ENCODE assay signal across 1 cellular context in the genomic region with DNA sequence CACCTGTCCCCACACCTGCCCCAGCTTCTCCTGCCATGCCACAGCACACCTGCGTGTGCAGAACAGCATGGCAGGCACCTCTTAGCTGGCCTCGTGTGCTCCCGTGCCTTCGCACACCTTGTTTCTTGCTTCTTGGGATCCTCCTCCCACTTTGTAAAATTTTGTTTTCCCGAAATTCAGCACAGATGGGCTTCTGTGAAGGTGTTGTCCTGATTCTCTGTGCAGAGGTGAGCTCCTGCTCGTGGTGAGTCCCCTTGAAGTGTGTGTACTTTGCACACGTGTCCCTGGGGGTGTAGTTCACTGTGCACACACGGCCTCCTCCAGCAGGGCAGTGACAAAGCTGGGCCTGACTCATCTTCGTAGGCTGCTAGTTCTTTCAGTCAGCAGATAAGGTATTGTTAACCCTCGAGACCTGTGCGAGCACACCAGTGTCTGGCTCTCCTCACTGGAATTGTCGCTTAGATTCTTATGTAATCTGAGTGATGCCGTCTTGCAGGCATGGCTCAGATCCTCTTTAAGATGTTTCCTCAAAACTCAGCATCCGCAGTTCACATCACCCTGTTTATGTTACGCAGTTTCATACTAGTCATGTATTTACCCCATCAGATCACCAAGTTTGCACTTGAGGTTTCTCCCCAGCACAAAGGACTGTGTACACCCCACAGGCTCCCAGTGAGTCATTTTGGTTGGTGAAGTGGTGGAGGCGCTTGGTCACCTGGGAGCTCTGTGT.
TF ChIP-seq lines count a peak whose summit lies in the region.

No MANE protein-coding gene starts in this region.

TF ChIP-seq in HepG2, 621 proteins besides CTCF, POLR2A, EP300 and RAD21 (continued from another document and continues in another):
- TF ChIP-seq, protein P1, sequence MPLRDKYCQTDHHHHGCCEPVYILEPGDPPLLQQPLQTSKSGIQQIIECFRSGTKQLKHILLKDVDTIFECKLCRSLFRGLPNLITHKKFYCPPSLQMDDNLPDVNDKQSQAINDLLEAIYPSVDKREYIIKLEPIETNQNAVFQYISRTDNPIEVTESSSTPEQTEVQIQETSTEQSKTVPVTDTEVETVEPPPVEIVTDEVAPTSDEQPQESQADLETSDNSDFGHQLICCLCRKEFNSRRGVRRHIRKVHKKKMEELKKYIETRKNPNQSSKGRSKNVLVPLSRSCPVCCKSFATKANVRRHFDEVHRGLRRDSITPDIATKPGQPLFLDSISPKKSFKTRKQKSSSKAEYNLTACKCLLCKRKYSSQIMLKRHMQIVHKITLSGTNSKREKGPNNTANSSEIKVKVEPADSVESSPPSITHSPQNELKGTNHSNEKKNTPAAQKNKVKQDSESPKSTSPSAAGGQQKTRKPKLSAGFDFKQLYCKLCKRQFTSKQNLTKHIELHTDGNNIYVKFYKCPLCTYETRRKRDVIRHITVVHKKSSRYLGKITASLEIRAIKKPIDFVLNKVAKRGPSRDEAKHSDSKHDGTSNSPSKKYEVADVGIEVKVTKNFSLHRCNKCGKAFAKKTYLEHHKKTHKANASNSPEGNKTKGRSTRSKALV (CRISPR knock-in tag; IDR thresholded peaks at IDR 0.05) = no peak
- TF ChIP-seq KDM4B (CRISPR knock-in tag; IDR thresholded peaks at IDR 0.05) = no peak
- TF ChIP-seq ATRX (CRISPR knock-in tag; IDR thresholded peaks at IDR 0.05; ENCODE audit: borderline replicate concordance) = no peak
- TF ChIP-seq TRIM24 (CRISPR knock-in tag; IDR thresholded peaks at IDR 0.05) = no peak
- TF ChIP-seq, protein P2, sequence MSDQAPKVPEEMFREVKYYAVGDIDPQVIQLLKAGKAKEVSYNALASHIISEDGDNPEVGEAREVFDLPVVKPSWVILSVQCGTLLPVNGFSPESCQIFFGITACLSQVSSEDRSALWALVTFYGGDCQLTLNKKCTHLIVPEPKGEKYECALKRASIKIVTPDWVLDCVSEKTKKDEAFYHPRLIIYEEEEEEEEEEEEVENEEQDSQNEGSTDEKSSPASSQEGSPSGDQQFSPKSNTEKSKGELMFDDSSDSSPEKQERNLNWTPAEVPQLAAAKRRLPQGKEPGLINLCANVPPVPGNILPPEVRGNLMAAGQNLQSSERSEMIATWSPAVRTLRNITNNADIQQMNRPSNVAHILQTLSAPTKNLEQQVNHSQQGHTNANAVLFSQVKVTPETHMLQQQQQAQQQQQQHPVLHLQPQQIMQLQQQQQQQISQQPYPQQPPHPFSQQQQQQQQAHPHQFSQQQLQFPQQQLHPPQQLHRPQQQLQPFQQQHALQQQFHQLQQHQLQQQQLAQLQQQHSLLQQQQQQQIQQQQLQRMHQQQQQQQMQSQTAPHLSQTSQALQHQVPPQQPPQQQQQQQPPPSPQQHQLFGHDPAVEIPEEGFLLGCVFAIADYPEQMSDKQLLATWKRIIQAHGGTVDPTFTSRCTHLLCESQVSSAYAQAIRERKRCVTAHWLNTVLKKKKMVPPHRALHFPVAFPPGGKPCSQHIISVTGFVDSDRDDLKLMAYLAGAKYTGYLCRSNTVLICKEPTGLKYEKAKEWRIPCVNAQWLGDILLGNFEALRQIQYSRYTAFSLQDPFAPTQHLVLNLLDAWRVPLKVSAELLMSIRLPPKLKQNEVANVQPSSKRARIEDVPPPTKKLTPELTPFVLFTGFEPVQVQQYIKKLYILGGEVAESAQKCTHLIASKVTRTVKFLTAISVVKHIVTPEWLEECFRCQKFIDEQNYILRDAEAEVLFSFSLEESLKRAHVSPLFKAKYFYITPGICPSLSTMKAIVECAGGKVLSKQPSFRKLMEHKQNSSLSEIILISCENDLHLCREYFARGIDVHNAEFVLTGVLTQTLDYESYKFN (CRISPR knock-in tag; conservative IDR thresholded peaks at IDR 0.05) = 0 out of 2 replicates have a peak, but pooled peaks have one; percentile 28
- no peak for TF ChIP-seq SMC3 (IDR thresholded peaks at IDR 0.05; ENCODE audit: low read length)
- TF ChIP-seq ZNF614 (CRISPR knock-in tag; IDR thresholded peaks at IDR 0.05; ENCODE audit: borderline replicate concordance) = no peak
- no peak for TF ChIP-seq ZNF510 (CRISPR knock-in tag; IDR thresholded peaks at IDR 0.05; ENCODE audit: low read depth)
- TF ChIP-seq MEIS1 (CRISPR knock-in tag; IDR thresholded peaks at IDR 0.05; ENCODE audit: borderline replicate concordance) = no peak
- TF ChIP-seq ZFX (CRISPR knock-in tag; IDR thresholded peaks at IDR 0.05; ENCODE audit: low read depth) = peak; percentile 26; the same call in 1 of the 2 replicates
- no peak for TF ChIP-seq FIP1L1 (IDR thresholded peaks at IDR 0.05; ENCODE audit: borderline replicate concordance, insufficient read depth, low read depth, low read length)
- TF ChIP-seq MTF1 (CRISPR knock-in tag; IDR thresholded peaks at IDR 0.05) = no peak
- TF ChIP-seq, protein P3, sequence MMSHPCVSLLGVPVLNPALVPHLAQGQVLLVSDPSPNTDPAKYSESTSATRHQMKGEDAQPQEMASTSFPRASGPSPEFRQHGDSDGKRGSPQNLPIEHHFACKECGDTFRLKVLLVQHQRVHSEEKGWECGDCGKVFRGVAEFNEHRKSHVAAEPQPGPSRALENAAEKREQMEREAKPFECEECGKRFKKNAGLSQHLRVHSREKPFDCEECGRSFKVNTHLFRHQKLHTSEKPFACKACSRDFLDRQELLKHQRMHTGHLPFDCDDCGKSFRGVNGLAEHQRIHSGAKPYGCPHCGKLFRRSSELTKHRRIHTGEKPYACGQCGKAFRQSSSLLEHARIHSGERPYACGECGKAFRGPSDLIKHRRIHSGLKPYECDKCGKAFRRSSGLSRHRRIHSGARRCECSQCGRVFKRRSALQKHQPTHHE (CRISPR knock-in tag; IDR thresholded peaks at IDR 0.05; ENCODE audit: borderline replicate concordance) = no peak
- TF ChIP-seq, protein P4, sequence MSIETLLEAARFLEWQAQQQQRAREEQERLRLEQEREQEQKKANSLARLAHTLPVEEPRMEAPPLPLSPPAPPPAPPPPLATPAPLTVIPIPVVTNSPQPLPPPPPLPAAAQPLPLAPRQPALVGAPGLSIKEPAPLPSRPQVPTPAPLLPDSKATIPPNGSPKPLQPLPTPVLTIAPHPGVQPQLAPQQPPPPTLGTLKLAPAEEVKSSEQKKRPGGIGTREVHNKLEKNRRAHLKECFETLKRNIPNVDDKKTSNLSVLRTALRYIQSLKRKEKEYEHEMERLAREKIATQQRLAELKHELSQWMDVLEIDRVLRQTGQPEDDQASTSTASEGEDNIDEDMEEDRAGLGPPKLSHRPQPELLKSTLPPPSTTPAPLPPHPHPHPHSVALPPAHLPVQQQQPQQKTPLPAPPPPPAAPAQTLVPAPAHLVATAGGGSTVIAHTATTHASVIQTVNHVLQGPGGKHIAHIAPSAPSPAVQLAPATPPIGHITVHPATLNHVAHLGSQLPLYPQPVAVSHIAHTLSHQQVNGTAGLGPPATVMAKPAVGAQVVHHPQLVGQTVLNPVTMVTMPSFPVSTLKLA (IDR thresholded peaks at IDR 0.05) = peak; percentile 54
- no peak for TF ChIP-seq EZH2 (conservative IDR thresholded peaks at IDR 0.05; ENCODE audit: low read depth, low read length)
- no peak for TF ChIP-seq ZNF709 (CRISPR knock-in tag; IDR thresholded peaks at IDR 0.05)
- 0 out of 2 replicates have a peak, but pooled peaks have one; percentile 46 for TF ChIP-seq DMAP1 (CRISPR knock-in tag; IDR thresholded peaks at IDR 0.05)
- TF ChIP-seq KLF12 (CRISPR knock-in tag; IDR thresholded peaks at IDR 0.05; ENCODE audit: borderline replicate concordance) = no peak
- TF ChIP-seq, protein P5, sequence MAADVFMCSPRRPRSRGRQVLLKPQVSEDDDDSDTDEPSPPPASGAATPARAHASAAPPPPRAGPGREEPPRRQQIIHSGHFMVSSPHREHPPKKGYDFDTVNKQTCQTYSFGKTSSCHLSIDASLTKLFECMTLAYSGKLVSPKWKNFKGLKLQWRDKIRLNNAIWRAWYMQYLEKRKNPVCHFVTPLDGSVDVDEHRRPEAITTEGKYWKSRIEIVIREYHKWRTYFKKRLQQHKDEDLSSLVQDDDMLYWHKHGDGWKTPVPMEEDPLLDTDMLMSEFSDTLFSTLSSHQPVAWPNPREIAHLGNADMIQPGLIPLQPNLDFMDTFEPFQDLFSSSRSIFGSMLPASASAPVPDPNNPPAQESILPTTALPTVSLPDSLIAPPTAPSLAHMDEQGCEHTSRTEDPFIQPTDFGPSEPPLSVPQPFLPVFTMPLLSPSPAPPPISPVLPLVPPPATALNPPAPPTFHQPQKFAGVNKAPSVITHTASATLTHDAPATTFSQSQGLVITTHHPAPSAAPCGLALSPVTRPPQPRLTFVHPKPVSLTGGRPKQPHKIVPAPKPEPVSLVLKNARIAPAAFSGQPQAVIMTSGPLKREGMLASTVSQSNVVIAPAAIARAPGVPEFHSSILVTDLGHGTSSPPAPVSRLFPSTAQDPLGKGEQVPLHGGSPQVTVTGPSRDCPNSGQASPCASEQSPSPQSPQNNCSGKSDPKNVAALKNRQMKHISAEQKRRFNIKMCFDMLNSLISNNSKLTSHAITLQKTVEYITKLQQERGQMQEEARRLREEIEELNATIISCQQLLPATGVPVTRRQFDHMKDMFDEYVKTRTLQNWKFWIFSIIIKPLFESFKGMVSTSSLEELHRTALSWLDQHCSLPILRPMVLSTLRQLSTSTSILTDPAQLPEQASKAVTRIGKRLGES (CRISPR knock-in tag; IDR thresholded peaks at IDR 0.05; ENCODE audit: borderline replicate concordance) = no peak
- 0 out of 2 replicates have a peak, but pooled peaks have one; percentile 25 for TF ChIP-seq SOX5 (CRISPR knock-in tag; IDR thresholded peaks at IDR 0.05; ENCODE audit: borderline replicate concordance)
- 0 out of 2 replicates have a peak, but pooled peaks have one; percentile 53 for TF ChIP-seq JUN (CRISPR knock-in tag; IDR thresholded peaks at IDR 0.05)
- TF ChIP-seq, protein P6, sequence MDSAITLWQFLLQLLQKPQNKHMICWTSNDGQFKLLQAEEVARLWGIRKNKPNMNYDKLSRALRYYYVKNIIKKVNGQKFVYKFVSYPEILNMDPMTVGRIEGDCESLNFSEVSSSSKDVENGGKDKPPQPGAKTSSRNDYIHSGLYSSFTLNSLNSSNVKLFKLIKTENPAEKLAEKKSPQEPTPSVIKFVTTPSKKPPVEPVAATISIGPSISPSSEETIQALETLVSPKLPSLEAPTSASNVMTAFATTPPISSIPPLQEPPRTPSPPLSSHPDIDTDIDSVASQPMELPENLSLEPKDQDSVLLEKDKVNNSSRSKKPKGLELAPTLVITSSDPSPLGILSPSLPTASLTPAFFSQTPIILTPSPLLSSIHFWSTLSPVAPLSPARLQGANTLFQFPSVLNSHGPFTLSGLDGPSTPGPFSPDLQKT (CRISPR knock-in tag; IDR thresholded peaks at IDR 0.05; ENCODE audit: borderline replicate concordance) = no peak
- TF ChIP-seq XRCC5 (optimal IDR thresholded peaks at IDR 0.05; ENCODE audit: low read length) = peak; percentile 6
- TF ChIP-seq CBFB (CRISPR knock-in tag; IDR thresholded peaks at IDR 0.05) = no peak
- TF ChIP-seq, protein P7, sequence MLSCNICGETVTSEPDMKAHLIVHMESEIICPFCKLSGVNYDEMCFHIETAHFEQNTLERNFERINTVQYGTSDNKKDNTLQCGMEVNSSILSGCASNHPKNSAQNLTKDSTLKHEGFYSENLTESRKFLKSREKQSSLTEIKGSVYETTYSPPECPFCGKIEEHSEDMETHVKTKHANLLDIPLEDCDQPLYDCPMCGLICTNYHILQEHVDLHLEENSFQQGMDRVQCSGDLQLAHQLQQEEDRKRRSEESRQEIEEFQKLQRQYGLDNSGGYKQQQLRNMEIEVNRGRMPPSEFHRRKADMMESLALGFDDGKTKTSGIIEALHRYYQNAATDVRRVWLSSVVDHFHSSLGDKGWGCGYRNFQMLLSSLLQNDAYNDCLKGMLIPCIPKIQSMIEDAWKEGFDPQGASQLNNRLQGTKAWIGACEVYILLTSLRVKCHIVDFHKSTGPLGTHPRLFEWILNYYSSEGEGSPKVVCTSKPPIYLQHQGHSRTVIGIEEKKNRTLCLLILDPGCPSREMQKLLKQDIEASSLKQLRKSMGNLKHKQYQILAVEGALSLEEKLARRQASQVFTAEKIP (CRISPR knock-in tag; IDR thresholded peaks at IDR 0.05; ENCODE audit: borderline replicate concordance) = no peak
- TF ChIP-seq, protein P8, sequence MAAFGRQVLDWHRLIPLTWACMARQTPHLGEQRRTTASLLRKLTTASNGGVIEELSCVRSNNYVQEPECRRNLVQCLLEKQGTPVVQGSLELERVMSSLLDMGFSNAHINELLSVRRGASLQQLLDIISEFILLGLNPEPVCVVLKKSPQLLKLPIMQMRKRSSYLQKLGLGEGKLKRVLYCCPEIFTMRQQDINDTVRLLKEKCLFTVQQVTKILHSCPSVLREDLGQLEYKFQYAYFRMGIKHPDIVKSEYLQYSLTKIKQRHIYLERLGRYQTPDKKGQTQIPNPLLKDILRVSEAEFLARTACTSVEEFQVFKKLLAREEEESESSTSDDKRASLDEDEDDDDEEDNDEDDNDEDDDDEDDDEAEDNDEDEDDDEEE (CRISPR knock-in tag; IDR thresholded peaks at IDR 0.05) = no peak
- no peak for TF ChIP-seq ZNF138 (CRISPR knock-in tag; IDR thresholded peaks at IDR 0.05; ENCODE audit: low read depth)
- TF ChIP-seq PHF21A (CRISPR knock-in tag; IDR thresholded peaks at IDR 0.05) = no peak
- TF ChIP-seq SIX1 (CRISPR knock-in tag; IDR thresholded peaks at IDR 0.05; ENCODE audit: borderline replicate concordance) = no peak
- TF ChIP-seq ZNF557 (CRISPR knock-in tag; IDR thresholded peaks at IDR 0.05) = no peak
- TF ChIP-seq HDAC1 (CRISPR knock-in tag; IDR thresholded peaks at IDR 0.05) = no peak
- no peak for TF ChIP-seq KMT2B (CRISPR knock-in tag; IDR thresholded peaks at IDR 0.05)
- TF ChIP-seq BORCS8-MEF2B (CRISPR knock-in tag; IDR thresholded peaks at IDR 0.05) = peak; percentile 44; the same call in 1 of the 2 replicates
- no peak for TF ChIP-seq RBM39 (IDR thresholded peaks at IDR 0.05; ENCODE audit: low read depth, low read length, poor library complexity, severe bottlenecking)
- no peak for TF ChIP-seq PTBP1 (IDR thresholded peaks at IDR 0.05; ENCODE audit: low read depth, low read length, poor library complexity, severe bottlenecking)
- no peak for TF ChIP-seq ZNF225 (CRISPR knock-in tag; IDR thresholded peaks at IDR 0.05)
- peak; percentile 83 for TF ChIP-seq FOSL2 (CRISPR knock-in tag; IDR thresholded peaks at IDR 0.05)
- TF ChIP-seq ZNF260 (CRISPR knock-in tag; IDR thresholded peaks at IDR 0.05; ENCODE audit: borderline replicate concordance, low read depth) = no peak
- TF ChIP-seq, protein P9, sequence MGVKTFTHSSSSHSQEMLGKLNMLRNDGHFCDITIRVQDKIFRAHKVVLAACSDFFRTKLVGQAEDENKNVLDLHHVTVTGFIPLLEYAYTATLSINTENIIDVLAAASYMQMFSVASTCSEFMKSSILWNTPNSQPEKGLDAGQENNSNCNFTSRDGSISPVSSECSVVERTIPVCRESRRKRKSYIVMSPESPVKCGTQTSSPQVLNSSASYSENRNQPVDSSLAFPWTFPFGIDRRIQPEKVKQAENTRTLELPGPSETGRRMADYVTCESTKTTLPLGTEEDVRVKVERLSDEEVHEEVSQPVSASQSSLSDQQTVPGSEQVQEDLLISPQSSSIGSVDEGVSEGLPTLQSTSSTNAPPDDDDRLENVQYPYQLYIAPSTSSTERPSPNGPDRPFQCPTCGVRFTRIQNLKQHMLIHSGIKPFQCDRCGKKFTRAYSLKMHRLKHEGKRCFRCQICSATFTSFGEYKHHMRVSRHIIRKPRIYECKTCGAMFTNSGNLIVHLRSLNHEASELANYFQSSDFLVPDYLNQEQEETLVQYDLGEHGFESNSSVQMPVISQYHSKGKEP (CRISPR knock-in tag; IDR thresholded peaks at IDR 0.05) = no peak
- TF ChIP-seq ZBTB42 (CRISPR knock-in tag; IDR thresholded peaks at IDR 0.05) = no peak
- TF ChIP-seq BRD4 (CRISPR knock-in tag; IDR thresholded peaks at IDR 0.05) = no peak
- TF ChIP-seq NFYB (CRISPR knock-in tag; IDR thresholded peaks at IDR 0.05) = no peak
- TF ChIP-seq ZNF775 (CRISPR knock-in tag; IDR thresholded peaks at IDR 0.05; ENCODE audit: borderline replicate concordance) = no peak
